Comparison of ENCODE assay signal across 8 cellular contexts in the genomic region with DNA sequence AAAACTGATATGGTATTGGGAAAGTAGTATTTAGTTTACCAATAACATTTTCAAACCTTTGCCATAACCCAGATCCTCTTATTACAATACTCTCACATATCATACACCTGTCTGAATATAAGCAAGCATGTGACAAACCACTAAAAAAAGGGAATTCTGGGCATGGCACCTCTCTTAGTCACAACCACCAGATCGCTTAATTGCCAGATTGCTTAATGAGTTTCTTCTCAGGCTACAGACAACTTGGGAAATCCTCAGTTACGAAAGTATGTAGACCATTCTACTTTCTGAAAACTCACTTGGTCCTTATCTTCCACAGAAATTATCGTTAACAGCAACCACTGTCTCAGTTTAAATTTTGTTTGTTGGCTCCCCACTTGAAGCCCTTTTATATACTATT. TPM values are rescaled to one million over a fixed set of nuclear protein-coding genes. Genes with fewer than 3 reads are reported as not detected.
DNase-seq lines count a peak whose midpoint lies in the region; ATAC-seq and TF ChIP-seq lines count a peak whose summit lies in the region.

No MANE protein-coding gene starts in this region.

- peak overlapping the region; percentile 81 for H3K4me3 Mint-ChIP-seq in activated CD4-positive, alpha-beta T cell treated with anti-CD3 and anti-CD28 coated beads for 36 hours
- peak overlapping the region; percentile 97 for H3K4me3 Mint-ChIP-seq in T-helper 17 cell
- peak overlapping the region; percentile 77 to 94 for H3K4me3 Mint-ChIP-seq in stimulated activated naive B cell treated with anti-CD40 and anti-IgM and Interleukin-4, amounts not matched to agents 10 μg/mL and 1 μg/mL and 100 μg/mL, for 72 hours

- no peaks in the 10 kb centered on the region for H3K9me3 ChIP-seq in T-helper 17 cell (ENCODE audit: control insufficient read depth, low read length, poor library complexity, severe bottlenecking)

- TF ChIP-seq CTCF in fibroblast of the aortic adventitia (IDR thresholded peaks at IDR 0.05; ENCODE audit: insufficient read depth, low read length), result no peak

- no peak for ATAC-seq in activated CD4-positive, alpha-beta T cell treated with anti-CD3 and anti-CD28 coated beads for 36 hours
- no peak for ATAC-seq in T-helper 17 cell
- ATAC-seq in stimulated activated naive B cell treated with anti-CD40 and anti-IgM and Interleukin-4, amounts not matched to agents 10 μg/mL and 1 μg/mL and 100 μg/mL, for 72 hours (replicated peaks), result no peak
- no peak for ATAC-seq in HG02885 (IDR thresholded peaks at IDR 0.05; ENCODE audit: poor library complexity, unreplicated experiment)
- ATAC-seq in GM21390 (IDR thresholded peaks at IDR 0.05; ENCODE audit: unreplicated experiment), result no peak

- no peaks in the 10 kb centered on the region for H3K27me3 Mint-ChIP-seq in activated CD4-positive, alpha-beta T cell treated with anti-CD3 and anti-CD28 coated beads for 36 hours
- no peaks in the 10 kb centered on the region for H3K27me3 Mint-ChIP-seq in T-helper 17 cell
- H3K27me3 Mint-ChIP-seq in stimulated activated naive B cell treated with anti-CD40 and anti-IgM and Interleukin-4, amounts not matched to agents 10 μg/mL and 1 μg/mL and 100 μg/mL, for 72 hours, result no peaks in the 10 kb centered on the region

- no peaks in the 10 kb centered on the region for H3K9me3 Mint-ChIP-seq in activated CD4-positive, alpha-beta T cell treated with anti-CD3 and anti-CD28 coated beads for 36 hours (ENCODE audit: low read depth)
- H3K9me3 Mint-ChIP-seq in stimulated activated naive B cell treated with anti-CD40 and anti-IgM and Interleukin-4, amounts not matched to agents 10 μg/mL and 1 μg/mL and 100 μg/mL, for 72 hours, result no peaks in the 10 kb centered on the region

- intact Hi-C loops in activated CD4-positive, alpha-beta T cell treated with anti-CD3 and anti-CD28 coated beads for 36 hours (cut with DNase I, micrococcal nuclease), result loop anchor here (2.0 to 10.0 kb wide), 2 partner anchors 16 to 380 kb away; no protein-coding TSS in a partner anchor

- CTCF ChIA-PET in activated CD4-positive, alpha-beta T cell treated with anti-CD3 and anti-CD28 coated beads for 36 hours (lab: Charles Lee), result interaction anchor here (0.6 kb wide), 1 partner anchor 89 kb away, joined by 3 read pairs; no protein-coding TSS in a partner anchor

- H3K27ac Mint-ChIP-seq in activated CD4-positive, alpha-beta T cell treated with anti-CD3 and anti-CD28 coated beads for 36 hours, result peak overlapping the region; percentile 89
- peak overlapping the region; percentile 99 for H3K27ac Mint-ChIP-seq in T-helper 17 cell
- H3K27ac Mint-ChIP-seq in stimulated activated naive B cell treated with anti-CD40 and anti-IgM and Interleukin-4, amounts not matched to agents 10 μg/mL and 1 μg/mL and 100 μg/mL, for 72 hours, result no peak overlapping the region

- H3K4me3 ChIP-seq in fibroblast of the aortic adventitia (ENCODE audit: low read depth, low read length), result peak overlapping the region; percentile 92

- no peak for DNase-seq in activated CD4-positive, alpha-beta T cell treated with anti-CD3 and anti-CD28 coated beads for 36 hours
- no peak for DNase-seq in activated CD4-positive, alpha-beta T cell treated with anti-CD3 and anti-CD28 coated beads, Interleukin-2, amount 50 U/mL, for 4 hours
- DNase-seq in T-helper 17 cell, result no peak
- DNase-seq in fibroblast of the aortic adventitia (ENCODE audit: low read depth), result peak; percentile 16
- DNase-seq in stimulated activated naive B cell treated with anti-CD40 and anti-IgM and Interleukin-4, amounts not matched to agents 10 μg/mL and 1 μg/mL and 100 μg/mL, for 72 hours, result no peak
- no peak for DNase-seq in NCI-H2081 treated with DMSO at 0.1 percent for 48 hours (lab: John Stamatoyannopoulos, UW)

- peaks cover 48% of the 10 kb centered on the region for H3K36me3 Mint-ChIP-seq in activated CD4-positive, alpha-beta T cell treated with anti-CD3 and anti-CD28 coated beads for 36 hours (ENCODE audit: low read depth)
- peaks cover 11% of the 10 kb centered on the region for H3K36me3 Mint-ChIP-seq in T-helper 17 cell (ENCODE audit: low read depth)
- H3K36me3 Mint-ChIP-seq in stimulated activated naive B cell treated with anti-CD40 and anti-IgM and Interleukin-4, amounts not matched to agents 10 μg/mL and 1 μg/mL and 100 μg/mL, for 72 hours, result peaks cover 18 to 28% of the 10 kb centered on the region in 2 donors

- peaks cover 47% of the 10 kb centered on the region for H3K4me1 Mint-ChIP-seq in activated CD4-positive, alpha-beta T cell treated with anti-CD3 and anti-CD28 coated beads for 36 hours
- peaks cover 42% of the 10 kb centered on the region for H3K4me1 Mint-ChIP-seq in T-helper 17 cell
- H3K4me1 Mint-ChIP-seq in stimulated activated naive B cell treated with anti-CD40 and anti-IgM and Interleukin-4, amounts not matched to agents 10 μg/mL and 1 μg/mL and 100 μg/mL, for 72 hours, result peaks cover 18 to 24% of the 10 kb centered on the region in 2 donors

- POLR2A ChIA-PET in activated CD4-positive, alpha-beta T cell treated with anti-CD3 and anti-CD28 coated beads for 36 hours (lab: Charles Lee), result no interaction called here

RNA-seq across cellular contexts. Expression of gene NAF1, which starts 2.1 kb away (rescaled TPM):
- 10 to 100 TPM; 28.1 to 28.3 TPM for total RNA-seq in activated CD4-positive, alpha-beta T cell treated with anti-CD3 and anti-CD28 coated beads for 36 hours
- total RNA-seq in T-helper 17 cell (10 to 100 TPM; 43.5 to 43.7 TPM), fibroblast of the aortic adventitia (ENCODE audit: low replicate concordance) (8.7 and 15.8 TPM in 2 replicates)
